ENCODE assay signal across 8 cellular contexts in genomic region chr11:77636738-77637344, GRCh38. TPM values are rescaled to one million over a fixed set of nuclear protein-coding genes. Genes with fewer than 3 reads are reported as not detected.
DNase-seq lines count a peak whose midpoint lies in the region; ATAC-seq and TF ChIP-seq lines count a peak whose summit lies in the region.

No MANE protein-coding gene starts in this region.

- H3K9me2 ChIP-seq in OCI-LY7 (ENCODE audit: insufficient read depth, low read length), result no peaks in the 10 kb centered on the region

- in situ Hi-C loops in GM13976 (cut with MboI; ENCODE audit: low sequenced_read_pairs, unreplicated experiment), result no loop called here

- no peaks in the 10 kb centered on the region for H4K20me1 ChIP-seq in OCI-LY7 (ENCODE audit: insufficient read depth, low read length)
- peaks cover 10% of the 10 kb centered on the region for H4K20me1 ChIP-seq in neural progenitor cell (ENCODE audit: low read depth)

- H3K4me1 ChIP-seq in OCI-LY7 (ENCODE audit: insufficient read depth, low read length, poor library complexity, severe bottlenecking), result peaks cover 12% of the 10 kb centered on the region
- peaks cover 15% of the 10 kb centered on the region for H3K4me1 ChIP-seq in effector memory CD4-positive, alpha-beta T cell (ENCODE audit: control insufficient read depth, insufficient read depth, low read length, poor library complexity, severe bottlenecking)
- peaks cover 6% of the 10 kb centered on the region for H3K4me1 ChIP-seq in neural progenitor cell

- POLR2A ChIA-PET in OCI-LY7 (lab: Charles Lee), result interaction anchor here (1.4 kb wide), 1 partner anchor 34 kb away, joined by 3 read pairs; no protein-coding TSS in a partner anchor

- BruUV-seq in OCI-LY7 (replicated peaks; lab: Mats Ljungman, UMichigan), result TSS peak; percentile 87

- H3K36me3 ChIP-seq in OCI-LY7 (ENCODE audit: insufficient read depth, low read length), result peaks cover 38% of the 10 kb centered on the region
- peaks cover 3% of the 10 kb centered on the region for H3K36me3 ChIP-seq in effector memory CD4-positive, alpha-beta T cell (ENCODE audit: control insufficient read depth, insufficient read depth, low read length)
- H3K36me3 ChIP-seq in neural progenitor cell, result peaks cover 3% of the 10 kb centered on the region

- H3K9ac ChIP-seq in neural progenitor cell, result peak overlapping the region; percentile 86

- H3K27me3 ChIP-seq in effector memory CD4-positive, alpha-beta T cell (replicated peaks; ENCODE audit: control insufficient read depth, insufficient read depth, low read length, poor library complexity, severe bottlenecking), result no peaks in the 10 kb centered on the region
- H3K27me3 ChIP-seq in neural progenitor cell, result no peaks in the 10 kb centered on the region

- H3K79me2 ChIP-seq in OCI-LY7 (ENCODE audit: insufficient read depth, low read depth, low read length), result peaks cover 53% of the 10 kb centered on the region
- H3K79me2 ChIP-seq in neural progenitor cell (ENCODE audit: low read depth), result peaks cover 57% of the 10 kb centered on the region

- H3K27ac ChIP-seq in OCI-LY7 (ENCODE audit: low read depth, low read length, poor library complexity, severe bottlenecking), result peak overlapping the region; percentile 59
- H3K27ac ChIP-seq in effector memory CD4-positive, alpha-beta T cell (ENCODE audit: insufficient read depth, low read length, poor library complexity, severe bottlenecking), result peak overlapping the region; percentile 58
- no peak overlapping the region for H3K27ac ChIP-seq in neural progenitor cell

- H3K4me1 Mint-ChIP-seq in neural progenitor cell, result peaks cover 22% of the 10 kb centered on the region

- H3K27me3 Mint-ChIP-seq in neural progenitor cell (ENCODE audit: insufficient read depth, low read depth), result peaks cover 3% of the 10 kb centered on the region

- H3K4me2 ChIP-seq in OCI-LY7 (ENCODE audit: low read length) (peak overlapping the region; percentile 90), neural progenitor cell (peak overlapping the region; percentile 94)

- intact Hi-C loops in OCI-LY7 (cut with micrococcal nuclease; ENCODE audit: unreplicated experiment), result loop anchor here (1.0 to 2.0 kb wide), 2 partner anchors 184 to 357 kb away; partner anchors contain the start of genes AAMDC, INTS4 and RSF1

- peaks cover 10% of the 10 kb centered on the region for H3F3A ChIP-seq in neural progenitor cell (ENCODE audit: low read depth)

- DNase-seq in GM13976 (ENCODE audit: low spot score) (peak; percentile 17), OCI-LY7 (ENCODE audit: low spot score) (peak; percentile 26), neural progenitor cell (ENCODE audit: low spot score) (peak; percentile 8), hippocampal formation (lab: John Stamatoyannopoulos, UW) (no peak)
- no peak for DNase-seq in effector memory CD4-positive, alpha-beta T cell
- no peak for DNase-seq in stimulated activated CD8-positive, alpha-beta memory T cell treated with anti-CD3 and anti-CD28 coated beads, Interleukin-4, amount 100 ng/mL, for 48 hours

- no peak for ATAC-seq in GM21717 (IDR thresholded peaks at IDR 0.05; ENCODE audit: unreplicated experiment)
- no peak for ATAC-seq in HG02759 (IDR thresholded peaks at IDR 0.05; ENCODE audit: unreplicated experiment)

- peaks cover 4% of the 10 kb centered on the region for H3K9me3 Mint-ChIP-seq in neural progenitor cell

- peak overlapping the region; percentile 97 for H3K4me3 Mint-ChIP-seq in neural progenitor cell

- H3K4me3 ChIP-seq in OCI-LY7 (ENCODE audit: low read depth, low read length, poor library complexity, severe bottlenecking) (peak overlapping the region; percentile 96), neural progenitor cell (peak overlapping the region; percentile 85)
- H3K4me3 ChIP-seq in effector memory CD4-positive, alpha-beta T cell (ENCODE audit: insufficient read depth, low read depth, low read length, poor library complexity, severe bottlenecking), result peak overlapping the region; percentile 98

- H2AFZ ChIP-seq in OCI-LY7 (ENCODE audit: low read length) (0 out of 2 replicates have a peak overlapping the region, but pooled peaks have one; percentile 98), neural progenitor cell (replicated peaks) (no peak overlapping the region)

- peaks cover 18% of the 10 kb centered on the region for H3K36me3 Mint-ChIP-seq in neural progenitor cell

- H3K27ac Mint-ChIP-seq in neural progenitor cell, result no peak overlapping the region

- H3K9me3 ChIP-seq in OCI-LY7 (ENCODE audit: low read length) (peaks cover 22% of the 10 kb centered on the region), neural progenitor cell (ENCODE audit: low read depth) (no peaks in the 10 kb centered on the region)
- no peaks in the 10 kb centered on the region for H3K9me3 ChIP-seq in effector memory CD4-positive, alpha-beta T cell (ENCODE audit: control insufficient read depth, low read length)

- TF ChIP-seq CTCF in GM13976 (IDR thresholded peaks at IDR 0.05; ENCODE audit: borderline replicate concordance, control extremely low read depth, extremely low read depth, insufficient read depth, missing control alignments), result no peak
- no peak for TF ChIP-seq CTCF in OCI-LY7 (conservative IDR thresholded peaks at IDR 0.05; ENCODE audit: low read length)
- no peak for TF ChIP-seq CTCF in neural progenitor cell (IDR thresholded peaks at IDR 0.05)

- CTCF ChIA-PET in OCI-LY7 (lab: Charles Lee; ENCODE audit: unreplicated experiment), result no interaction called here

RNA-seq across cellular contexts. Expression of gene CLNS1A, which starts 0.8 kb away (rescaled TPM):
- 115 and 121 TPM in 2 replicates for total RNA-seq in OCI-LY7 (2014; rRNA removed; shearing (Covaris generic))
- total RNA-seq in OCI-LY7 (2022) (108 and 110 TPM in 2 replicates), neural progenitor cell (ENCODE audit: low replicate concordance) (284 and 413 TPM in 2 replicates)

RNA-seq across cellular contexts. Expression of gene AQP11, which starts 47.1 kb away (rescaled TPM):
- not detected in 2 replicates for total RNA-seq in OCI-LY7 (2014; rRNA removed; shearing (Covaris generic))
- total RNA-seq in OCI-LY7 (2022) (not detected in 2 replicates), neural progenitor cell (ENCODE audit: low replicate concordance) (0.24 and 1.1 TPM in 2 replicates)

Comparison
In these comparisons a context has a peak if more than half of its experiments do, and no peak if none do; other contexts are left out.
1. DNase-seq: peak in GM13976 (single experiment), OCI-LY7 (single experiment) and neural progenitor cell (single experiment); none in effector memory CD4-positive, alpha-beta T cell (0 of 3), stimulated activated CD8-positive, alpha-beta memory T cell treated with anti-CD3 and anti-CD28 coated beads, Interleukin-4, amount 100 ng/mL, for 48 hours (single experiment) and hippocampal formation (0 of 2).
2. Peak in every context shown above with its lines, with median percentiles within 50 percentile points of each other: H3K4me3 ChIP-seq.